In genomic region chr7:140153666-140154161, GRCh38 we compare ENCODE assay signal across 1 cellular context.
TF ChIP-seq lines count a peak whose summit lies in the region.

No MANE protein-coding gene starts in this region.

TF ChIP-seq in HEK293, 187 proteins besides CTCF, POLR2A, EP300 and RAD21 (continued from another document and continues in another):
- TF ChIP-seq ZNF518A (tag by site-specific recombination; conservative IDR thresholded peaks at IDR 0.05; ENCODE audit: low read depth) = no peak
- no peak for TF ChIP-seq GLIS2 (tag by site-specific recombination; IDR thresholded peaks at IDR 0.05)
- no peak for TF ChIP-seq SCRT1 (tag by site-specific recombination; IDR thresholded peaks at IDR 0.05; ENCODE audit: borderline replicate concordance)
- no peak for TF ChIP-seq YY2 (tag by site-specific recombination; IDR thresholded peaks at IDR 0.05)
- no peak for TF ChIP-seq ZNF529 (tag by site-specific recombination; IDR thresholded peaks at IDR 0.05; ENCODE audit: insufficient replicate concordance)
- no peak for TF ChIP-seq ZNF530 (tag by site-specific recombination; IDR thresholded peaks at IDR 0.05; ENCODE audit: low read depth)
- TF ChIP-seq, protein P1, sequence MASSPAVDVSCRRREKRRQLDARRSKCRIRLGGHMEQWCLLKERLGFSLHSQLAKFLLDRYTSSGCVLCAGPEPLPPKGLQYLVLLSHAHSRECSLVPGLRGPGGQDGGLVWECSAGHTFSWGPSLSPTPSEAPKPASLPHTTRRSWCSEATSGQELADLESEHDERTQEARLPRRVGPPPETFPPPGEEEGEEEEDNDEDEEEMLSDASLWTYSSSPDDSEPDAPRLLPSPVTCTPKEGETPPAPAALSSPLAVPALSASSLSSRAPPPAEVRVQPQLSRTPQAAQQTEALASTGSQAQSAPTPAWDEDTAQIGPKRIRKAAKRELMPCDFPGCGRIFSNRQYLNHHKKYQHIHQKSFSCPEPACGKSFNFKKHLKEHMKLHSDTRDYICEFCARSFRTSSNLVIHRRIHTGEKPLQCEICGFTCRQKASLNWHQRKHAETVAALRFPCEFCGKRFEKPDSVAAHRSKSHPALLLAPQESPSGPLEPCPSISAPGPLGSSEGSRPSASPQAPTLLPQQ (tag by site-specific recombination; IDR thresholded peaks at IDR 0.05) = no peak
- no peak for TF ChIP-seq ZNF26 (tag by site-specific recombination; IDR thresholded peaks at IDR 0.05)
- TF ChIP-seq KLF8 (tag by site-specific recombination; IDR thresholded peaks at IDR 0.05) = no peak
- no peak for TF ChIP-seq ZBTB48 (tag by site-specific recombination; IDR thresholded peaks at IDR 0.05)
- TF ChIP-seq ZNF366 (tag by site-specific recombination; conservative IDR thresholded peaks at IDR 0.05) = 0 out of 2 replicates have a peak, but pooled peaks have one; percentile 16
- no peak for TF ChIP-seq ZNF514 (tag by site-specific recombination; IDR thresholded peaks at IDR 0.05)
- no peak for TF ChIP-seq ZNF426 (tag by site-specific recombination; IDR thresholded peaks at IDR 0.05)
- TF ChIP-seq, protein P2, sequence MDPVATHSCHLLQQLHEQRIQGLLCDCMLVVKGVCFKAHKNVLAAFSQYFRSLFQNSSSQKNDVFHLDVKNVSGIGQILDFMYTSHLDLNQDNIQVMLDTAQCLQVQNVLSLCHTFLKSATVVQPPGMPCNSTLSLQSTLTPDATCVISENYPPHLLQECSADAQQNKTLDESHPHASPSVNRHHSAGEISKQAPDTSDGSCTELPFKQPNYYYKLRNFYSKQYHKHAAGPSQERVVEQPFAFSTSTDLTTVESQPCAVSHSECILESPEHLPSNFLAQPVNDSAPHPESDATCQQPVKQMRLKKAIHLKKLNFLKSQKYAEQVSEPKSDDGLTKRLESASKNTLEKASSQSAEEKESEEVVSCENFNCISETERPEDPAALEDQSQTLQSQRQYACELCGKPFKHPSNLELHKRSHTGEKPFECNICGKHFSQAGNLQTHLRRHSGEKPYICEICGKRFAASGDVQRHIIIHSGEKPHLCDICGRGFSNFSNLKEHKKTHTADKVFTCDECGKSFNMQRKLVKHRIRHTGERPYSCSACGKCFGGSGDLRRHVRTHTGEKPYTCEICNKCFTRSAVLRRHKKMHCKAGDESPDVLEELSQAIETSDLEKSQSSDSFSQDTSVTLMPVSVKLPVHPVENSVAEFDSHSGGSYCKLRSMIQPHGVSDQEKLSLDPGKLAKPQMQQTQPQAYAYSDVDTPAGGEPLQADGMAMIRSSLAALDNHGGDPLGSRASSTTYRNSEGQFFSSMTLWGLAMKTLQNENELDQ (tag by site-specific recombination; IDR thresholded peaks at IDR 0.05; ENCODE audit: low read depth) = no peak
- TF ChIP-seq BCL11B (tag by site-specific recombination; IDR thresholded peaks at IDR 0.05; ENCODE audit: low read depth) = no peak
- no peak for TF ChIP-seq ZNF768 (tag by site-specific recombination; IDR thresholded peaks at IDR 0.05)
- TF ChIP-seq ZNF391 (tag by site-specific recombination; IDR thresholded peaks at IDR 0.05; ENCODE audit: borderline replicate concordance, low read depth) = no peak
- TF ChIP-seq, protein P3, sequence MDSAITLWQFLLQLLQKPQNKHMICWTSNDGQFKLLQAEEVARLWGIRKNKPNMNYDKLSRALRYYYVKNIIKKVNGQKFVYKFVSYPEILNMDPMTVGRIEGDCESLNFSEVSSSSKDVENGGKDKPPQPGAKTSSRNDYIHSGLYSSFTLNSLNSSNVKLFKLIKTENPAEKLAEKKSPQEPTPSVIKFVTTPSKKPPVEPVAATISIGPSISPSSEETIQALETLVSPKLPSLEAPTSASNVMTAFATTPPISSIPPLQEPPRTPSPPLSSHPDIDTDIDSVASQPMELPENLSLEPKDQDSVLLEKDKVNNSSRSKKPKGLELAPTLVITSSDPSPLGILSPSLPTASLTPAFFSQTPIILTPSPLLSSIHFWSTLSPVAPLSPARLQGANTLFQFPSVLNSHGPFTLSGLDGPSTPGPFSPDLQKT (IDR thresholded peaks at IDR 0.05; ENCODE audit: borderline replicate concordance, low read depth, low read length) = no peak
- no peak for TF ChIP-seq ZNF280D (tag by site-specific recombination; IDR thresholded peaks at IDR 0.05)
- no peak for TF ChIP-seq ZNF214 (tag by site-specific recombination; IDR thresholded peaks at IDR 0.05; ENCODE audit: borderline replicate concordance)
- no peak for TF ChIP-seq ZNF658 (tag by site-specific recombination; IDR thresholded peaks at IDR 0.05)
- TF ChIP-seq ZSCAN30 (tag by site-specific recombination; IDR thresholded peaks at IDR 0.05) = 0 out of 2 replicates have a peak, but pooled peaks have one; percentile 44
- no peak for TF ChIP-seq ZBTB6 (tag by site-specific recombination; IDR thresholded peaks at IDR 0.05)
- peak; percentile 45; the same call in 1 of the 2 replicates for TF ChIP-seq ZBTB44 (tag by site-specific recombination; IDR thresholded peaks at IDR 0.05)
- no peak for TF ChIP-seq KLF17 (tag by site-specific recombination; IDR thresholded peaks at IDR 0.05)
- TF ChIP-seq YY1 (tag by site-specific recombination; IDR thresholded peaks at IDR 0.05) = peak; percentile 56; the same call in 1 of the 2 replicates
- no peak for TF ChIP-seq OVOL3 (tag by site-specific recombination; IDR thresholded peaks at IDR 0.05)
- TF ChIP-seq, protein P4, sequence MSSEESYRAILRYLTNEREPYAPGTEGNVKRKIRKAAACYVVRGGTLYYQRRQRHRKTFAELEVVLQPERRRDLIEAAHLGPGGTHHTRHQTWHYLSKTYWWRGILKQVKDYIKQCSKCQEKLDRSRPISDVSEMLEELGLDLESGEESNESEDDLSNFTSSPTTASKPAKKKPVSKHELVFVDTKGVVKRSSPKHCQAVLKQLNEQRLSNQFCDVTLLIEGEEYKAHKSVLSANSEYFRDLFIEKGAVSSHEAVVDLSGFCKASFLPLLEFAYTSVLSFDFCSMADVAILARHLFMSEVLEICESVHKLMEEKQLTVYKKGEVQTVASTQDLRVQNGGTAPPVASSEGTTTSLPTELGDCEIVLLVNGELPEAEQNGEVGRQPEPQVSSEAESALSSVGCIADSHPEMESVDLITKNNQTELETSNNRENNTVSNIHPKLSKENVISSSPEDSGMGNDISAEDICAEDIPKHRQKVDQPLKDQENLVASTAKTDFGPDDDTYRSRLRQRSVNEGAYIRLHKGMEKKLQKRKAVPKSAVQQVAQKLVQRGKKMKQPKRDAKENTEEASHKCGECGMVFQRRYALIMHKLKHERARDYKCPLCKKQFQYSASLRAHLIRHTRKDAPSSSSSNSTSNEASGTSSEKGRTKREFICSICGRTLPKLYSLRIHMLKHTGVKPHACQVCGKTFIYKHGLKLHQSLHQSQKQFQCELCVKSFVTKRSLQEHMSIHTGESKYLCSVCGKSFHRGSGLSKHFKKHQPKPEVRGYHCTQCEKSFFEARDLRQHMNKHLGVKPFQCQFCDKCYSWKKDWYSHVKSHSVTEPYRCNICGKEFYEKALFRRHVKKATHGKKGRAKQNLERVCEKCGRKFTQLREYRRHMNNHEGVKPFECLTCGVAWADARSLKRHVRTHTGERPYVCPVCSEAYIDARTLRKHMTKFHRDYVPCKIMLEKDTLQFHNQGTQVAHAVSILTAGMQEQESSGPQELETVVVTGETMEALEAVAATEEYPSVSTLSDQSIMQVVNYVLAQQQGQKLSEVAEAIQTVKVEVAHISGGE (tag by site-specific recombination; conservative IDR thresholded peaks at IDR 0.05; ENCODE audit: low read depth) = no peak
- no peak for TF ChIP-seq PBX3 (CRISPR knock-in tag; IDR thresholded peaks at IDR 0.05)
